ENCODE assay signal across 22 cellular contexts in the genomic region with DNA sequence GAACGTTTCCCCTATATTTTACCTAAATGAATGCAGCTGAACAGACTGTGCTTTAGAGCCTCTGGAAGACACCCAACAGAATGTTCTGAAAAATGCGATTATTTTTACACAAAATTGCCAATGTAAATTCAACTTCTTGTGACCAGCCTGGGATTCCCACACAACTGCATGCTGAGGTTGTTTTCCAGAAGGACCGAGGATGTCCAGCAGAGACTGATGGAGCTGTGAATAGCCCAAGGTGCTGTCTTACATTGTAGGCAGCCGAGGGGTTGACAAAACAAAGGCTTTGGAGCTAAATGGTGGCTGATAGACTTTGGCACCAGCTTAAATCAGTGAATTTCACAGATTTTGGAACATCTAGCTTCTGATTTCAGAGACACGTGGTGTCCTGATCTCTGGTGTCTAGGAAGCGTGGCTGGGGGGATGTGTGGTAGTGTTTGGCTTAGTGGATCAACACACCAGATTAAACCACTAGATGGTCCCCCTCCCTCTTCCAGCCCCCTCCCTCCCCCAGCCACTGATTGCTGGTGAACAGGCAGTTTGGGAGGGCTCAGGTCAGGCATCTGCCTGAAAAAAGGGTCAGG.
"Had no signal": no experiment of that assay in that cellular context is flagged by ENCODE, and none has a peak within 500 bp of the region (broad histone marks: within the 10 kb centered on the region; RNA-seq: fewer than 3 reads in every experiment).

No MANE protein-coding gene starts in this region.

- H3K27ac Mint-ChIP-seq: activated CD4-positive, alpha-beta memory T cell treated with anti-CD3 and anti-CD28 coated beads for 36 hours; activated CD4-positive, alpha-beta T cell treated with anti-CD3 and anti-CD28 coated beads, Interleukin-2, amount 10 ng/mL, durations not matched to agents 24 days and 14 days; activated T-helper 1 cell treated with anti-CD3 and anti-CD28 coated beads, Interleukin-12 subunit alpha, Interleukin-12 subunit beta, Interleukin-2, Interleukin-4 antibody, amounts not matched to agents 30 ng/mL and 10 ng/mL and 1 ng/mL, durations not matched to agents 14 hours and 24 hours and 36 hours; natural killer cell had no signal

- H3K4me3 ChIP-seq: esophagus squamous epithelium, hepatocyte, testis, transverse colon had no signal

- H3K4me1 Mint-ChIP-seq: activated CD4-positive, alpha-beta T cell treated with anti-CD3 and anti-CD28 coated beads, Interleukin-2, amount 10 ng/mL, durations not matched to agents 24 days and 14 days; natural killer cell had no signal

- H3K36me3 Mint-ChIP-seq: activated CD4-positive, alpha-beta memory T cell treated with anti-CD3 and anti-CD28 coated beads for 36 hours; natural killer cell had no signal

- H3K27me3 Mint-ChIP-seq: activated CD4-positive, alpha-beta T cell treated with anti-CD3 and anti-CD28 coated beads, Interleukin-2, amount 10 ng/mL, durations not matched to agents 24 days and 14 days had no signal

- H3K36me3 ChIP-seq: esophagus squamous epithelium, transverse colon had no signal

- H3K4me3 Mint-ChIP-seq: activated CD4-positive, alpha-beta memory T cell treated with anti-CD3 and anti-CD28 coated beads for 36 hours; activated CD4-positive, alpha-beta T cell treated with anti-CD3 and anti-CD28 coated beads, Interleukin-2, amount 10 ng/mL, durations not matched to agents 24 days and 14 days; activated T-helper 1 cell treated with anti-CD3 and anti-CD28 coated beads, Interleukin-12 subunit alpha, Interleukin-12 subunit beta, Interleukin-2, Interleukin-4 antibody, amounts not matched to agents 30 ng/mL and 10 ng/mL and 1 ng/mL, durations not matched to agents 14 hours and 24 hours and 36 hours; natural killer cell had no signal

- H3K9me3 ChIP-seq: esophagus squamous epithelium, testis, transverse colon had no signal

- H3K4me1 ChIP-seq: testis, transverse colon had no signal

- H3K27ac ChIP-seq: epithelial cell of prostate, esophagus squamous epithelium, hepatocyte, testis, transverse colon had no signal

- ATAC-seq: left cardiac atrium, left ventricle myocardium superior, natural killer cell, right cardiac atrium had no signal

- H3K9me3 Mint-ChIP-seq: activated CD4-positive, alpha-beta memory T cell treated with anti-CD3 and anti-CD28 coated beads for 36 hours; activated CD4-positive, alpha-beta T cell treated with anti-CD3 and anti-CD28 coated beads, Interleukin-2, amount 10 ng/mL, durations not matched to agents 24 days and 14 days; activated T-helper 1 cell treated with anti-CD3 and anti-CD28 coated beads, Interleukin-12 subunit alpha, Interleukin-12 subunit beta, Interleukin-2, Interleukin-4 antibody, amounts not matched to agents 30 ng/mL and 10 ng/mL and 1 ng/mL, durations not matched to agents 14 hours and 24 hours and 36 hours; natural killer cell had no signal

- H3K27me3 ChIP-seq: hepatocyte, testis, transverse colon had no signal

- DNase-seq: activated CD4-positive, alpha-beta memory T cell treated with anti-CD3 and anti-CD28 coated beads for 36 hours; activated CD4-positive, alpha-beta T cell treated with anti-CD3 and anti-CD28 coated beads, Interleukin-2, amount 10 ng/mL, durations not matched to agents 24 days and 14 days; activated CD4-positive, CD25-positive, alpha-beta regulatory T cell treated with anti-CD3 and anti-CD28 coated beads, Interleukin-2, amount 50 U/mL, for 72 hours; activated CD8-positive, alpha-beta memory T cell treated with anti-CD3 and anti-CD28 coated beads, Interleukin-2, amount 50 U/mL, for 4 hours; activated gamma-delta T cell treated with Interleukin-2 at 50 U/mL for 16 hours; activated naive CD4-positive, alpha-beta T cell treated with anti-CD3 and anti-CD28 coated beads, Interleukin-2, amount 50 U/mL, for 16 hours; activated T-cell treated with anti-CD3 and anti-CD28 coated beads, Interleukin-2, amount 50 U/mL, for 1 hour; dermis blood vessel endothelial cell; effector CD4-positive, alpha-beta T cell; esophagus squamous epithelium; left cardiac atrium; left ventricle myocardium superior; natural killer cell; right cardiac atrium; stimulated activated CD4-positive, alpha-beta T cell treated with anti-CD3 and anti-CD28 coated beads, Interleukin-2, amount 100 ng/mL, for 48 hours; stimulated activated naive CD4-positive, alpha-beta T cell treated with Interleukin-2 at 50 U/mL for 16 hours; T-helper 2 cell; testis; transverse colon had no signal
